12 cellular contexts compared by ENCODE assay signal in genomic region chr1:153968972-153969371, GRCh38. TPM values are rescaled to one million over a fixed set of nuclear protein-coding genes. Genes with fewer than 3 reads are reported as not detected.
DNase-seq lines count a peak whose midpoint lies in the region; ATAC-seq and TF ChIP-seq lines count a peak whose summit lies in the region.
"Had no signal": no experiment of that assay in that cellular context is flagged by ENCODE, and none has a peak within 500 bp of the region (broad histone marks: within the 10 kb centered on the region; RNA-seq: fewer than 3 reads in every experiment).

No MANE protein-coding gene starts in this region.

- no peaks in the 10 kb centered on the region for H3K27me3 Mint-ChIP-seq in T-helper 2 cell treated with Interferon-gamma antibody and Interleukin-4, amounts not matched to agents 5 μg/mL and 100 μg/mL, for 36 hours (ENCODE audit: low read depth)
- H3K27me3 Mint-ChIP-seq in T-helper 17 cell (no peaks in the 10 kb centered on the region), glutamatergic neuron (ENCODE audit: unreplicated experiment) (peaks cover 13% of the 10 kb centered on the region)

- H3K4me1 Mint-ChIP-seq in T-helper 2 cell treated with Interferon-gamma antibody and Interleukin-4, amounts not matched to agents 5 μg/mL and 100 μg/mL, for 36 hours (ENCODE audit: low read depth): peaks cover 48% of the 10 kb centered on the region
- H3K4me1 Mint-ChIP-seq in T-helper 17 cell (peaks cover 30% of the 10 kb centered on the region), glutamatergic neuron (ENCODE audit: low read depth, unreplicated experiment) (peaks cover 15% of the 10 kb centered on the region)

- ATAC-seq in T-helper 17 cell (no peak), HG03354 (IDR thresholded peaks at IDR 0.05; ENCODE audit: poor library complexity, severe bottlenecking, unreplicated experiment) (no peak)

- H3K9ac ChIP-seq in skeletal muscle satellite cell (ENCODE audit: low read depth, low read length): no peak overlapping the region

- no peak for DNase-seq in T-helper 2 cell treated with Interferon-gamma antibody and Interleukin-4, amounts not matched to agents 5 μg/mL and 100 μg/mL, for 36 hours (ENCODE audit: low spot score)
- DNase-seq in T-helper 2 cell: no peak
- no peak for DNase-seq in T-helper 17 cell
- DNase-seq in glutamatergic neuron: no peak
- DNase-seq in NCI-H1694 (lab: John Stamatoyannopoulos, UW): no peak
- DNase-seq in AML-193 (lab: John Stamatoyannopoulos, UW): no peak
- DNase-seq: ACHN, GF-D8 had no signal

- no peaks in the 10 kb centered on the region for H3K27me3 ChIP-seq in skeletal muscle satellite cell (ENCODE audit: control insufficient read depth, insufficient read depth, low read length)
- H3K27me3 ChIP-seq: vagina had no signal

- H3K9me3 ChIP-seq in T-helper 17 cell (ENCODE audit: control insufficient read depth, low read length, poor library complexity, severe bottlenecking) (no peaks in the 10 kb centered on the region), skeletal muscle satellite cell (replicated peaks; ENCODE audit: low read length) (no peaks in the 10 kb centered on the region)
- H3K9me3 ChIP-seq: vagina had no signal

- H3K4me3 ChIP-seq in skeletal muscle satellite cell (ENCODE audit: low read length): no peak overlapping the region
- H3K4me3 ChIP-seq: SK-N-MC had no signal

- H3K4me2 ChIP-seq in skeletal muscle satellite cell (ENCODE audit: low read length): peak overlapping the region; percentile 86

- no peaks in the 10 kb centered on the region for H3K9me3 Mint-ChIP-seq in T-helper 2 cell treated with Interferon-gamma antibody and Interleukin-4, amounts not matched to agents 5 μg/mL and 100 μg/mL, for 36 hours
- H3K9me3 Mint-ChIP-seq in glutamatergic neuron (ENCODE audit: unreplicated experiment): peaks cover 9% of the 10 kb centered on the region

- H3K4me3 Mint-ChIP-seq in T-helper 2 cell treated with Interferon-gamma antibody and Interleukin-4, amounts not matched to agents 5 μg/mL and 100 μg/mL, for 36 hours: peak overlapping the region; percentile 90
- H3K4me3 Mint-ChIP-seq in T-helper 17 cell: no peak overlapping the region
- peak overlapping the region; percentile 97 for H3K4me3 Mint-ChIP-seq in glutamatergic neuron (ENCODE audit: unreplicated experiment)

- H3K4me1 ChIP-seq in skeletal muscle satellite cell (ENCODE audit: control insufficient read depth, insufficient read depth, low read length): peaks cover 21% of the 10 kb centered on the region

- no peak for TF ChIP-seq CTCF in glutamatergic neuron (IDR thresholded peaks at IDR 0.05; ENCODE audit: partially characterized antibody, unreplicated experiment)

- peaks cover 22% of the 10 kb centered on the region for H3K36me3 Mint-ChIP-seq in T-helper 2 cell treated with Interferon-gamma antibody and Interleukin-4, amounts not matched to agents 5 μg/mL and 100 μg/mL, for 36 hours (ENCODE audit: low read depth)
- H3K36me3 Mint-ChIP-seq in T-helper 17 cell (ENCODE audit: low read depth) (peaks cover 3% of the 10 kb centered on the region), glutamatergic neuron (ENCODE audit: unreplicated experiment) (no peaks in the 10 kb centered on the region)

- peak overlapping the region; percentile 65 for H3K27ac Mint-ChIP-seq in T-helper 2 cell treated with Interferon-gamma antibody and Interleukin-4, amounts not matched to agents 5 μg/mL and 100 μg/mL, for 36 hours
- H3K27ac Mint-ChIP-seq in T-helper 17 cell (peak overlapping the region; percentile 94), glutamatergic neuron (ENCODE audit: unreplicated experiment) (no peak overlapping the region)

- peaks cover 10% of the 10 kb centered on the region for H3K36me3 ChIP-seq in skeletal muscle satellite cell (ENCODE audit: insufficient read depth, low read length)

RNA-seq across cellular contexts. Expression of gene CREB3L4, which starts 1.3 kb away (rescaled TPM):
- 1 to 10 TPM; 4.5 to 6.0 TPM for total RNA-seq in T-helper 17 cell
- 14.3 TPM for total RNA-seq in glutamatergic neuron (ENCODE audit: unreplicated experiment)
- 5.0 and 7.1 TPM in 2 replicates for total RNA-seq in skeletal muscle satellite cell (2012; rRNA removed)

RNA-seq across cellular contexts. Expression of gene SLC39A1, which starts 5.6 kb away (rescaled TPM):
- total RNA-seq in T-helper 17 cell (10 to 100 TPM; 14.1 to 16.4 TPM), glutamatergic neuron (ENCODE audit: unreplicated experiment) (28.1 TPM)
- total RNA-seq in skeletal muscle satellite cell (2012; rRNA removed): 68.4 and 71.9 TPM in 2 replicates

RNA-seq across cellular contexts. Expression of gene JTB, which starts 8.5 kb away (rescaled TPM):
- total RNA-seq in T-helper 17 cell (10 to 100 TPM; 88.1 to 90.3 TPM), glutamatergic neuron (ENCODE audit: unreplicated experiment) (48.6 TPM)
- 79.9 and 123 TPM in 2 replicates for total RNA-seq in skeletal muscle satellite cell (2012; rRNA removed)

RNA-seq across cellular contexts. Expression of gene CRTC2, which starts 10.6 kb away (rescaled TPM):
- total RNA-seq in T-helper 17 cell: 100 to 1,000 TPM; 133 to 151 TPM
- 47.3 TPM for total RNA-seq in glutamatergic neuron (ENCODE audit: unreplicated experiment)
- total RNA-seq in skeletal muscle satellite cell (2012; rRNA removed): 4.6 and 5.2 TPM in 2 replicates

RNA-seq across cellular contexts. Expression of gene RAB13, which starts 17.2 kb away (rescaled TPM):
- total RNA-seq in T-helper 17 cell: 1 to 10 TPM in 1 of 2 donors, under 1 TPM in 1; 0.40 to 2.2 TPM
- total RNA-seq in glutamatergic neuron (ENCODE audit: unreplicated experiment): 29.9 TPM
- total RNA-seq in skeletal muscle satellite cell (2012; rRNA removed): 76.6 and 80.2 TPM in 2 replicates
